Comparison of ENCODE assay signal across 22 cellular contexts in the genomic region with DNA sequence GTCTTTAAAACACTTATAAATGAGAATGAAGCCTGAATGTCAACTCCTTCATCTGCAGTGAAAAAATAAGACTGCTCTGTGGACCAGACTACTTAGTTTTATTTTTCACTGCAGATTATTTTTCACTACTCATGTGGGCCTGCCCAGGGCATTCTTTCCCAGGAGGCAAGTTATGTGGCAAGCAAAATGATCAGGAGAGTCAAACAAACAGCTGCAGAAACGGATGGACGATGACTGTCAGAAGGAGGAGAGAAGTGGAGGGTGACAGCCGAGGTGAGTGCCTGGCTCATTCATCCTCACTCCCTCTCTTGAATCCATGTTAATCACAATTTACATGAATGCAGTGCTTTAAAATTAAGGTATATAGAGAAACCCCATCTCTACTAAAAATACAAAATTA.
"Had no signal": no experiment of that assay in that cellular context is flagged by ENCODE, and none has a peak within 500 bp of the region (broad histone marks: within the 10 kb centered on the region; RNA-seq: fewer than 3 reads in every experiment).

No MANE protein-coding gene starts in this region.

- H3K9me3 ChIP-seq: SK-N-SH had no signal

- H3K27ac ChIP-seq: KMS-11 had no signal

- H3K4me2 ChIP-seq: KMS-11, SK-N-SH had no signal

- DNase-seq: IMR-90, Kasumi-1, MV-4-11, NCI-H1048, NCI-H1105, NCI-H1417 treated with DMSO at 0.1 percent for 48 hours, NCI-H146, NCI-H1694 treated with DMSO at 0.1 percent for 48 hours, NCI-H1930, NCI-H2081, NCI-H2107, NCI-H2227 treated with DMSO at 0.1 percent for 48 hours, NCI-H446, NCI-H510A, NCI-H524 treated with DMSO at 0.1 percent for 48 hours, NCI-H69, NCI-H774, Right ventricle myocardium superior, RPMI8226, SK-N-SH, SW 1271 had no signal

- H3K9ac ChIP-seq: KMS-11, SK-N-SH had no signal
